ENCODE assay signal across 1 cellular context in genomic region chr4:86506591-86506990, GRCh38.
TF ChIP-seq lines count a peak whose summit lies in the region.

No MANE protein-coding gene starts in this region.

TF ChIP-seq in GM23338, 12 proteins besides CTCF, POLR2A, EP300 and RAD21 (continued from another document):
- TF ChIP-seq ZNF462 (CRISPR knock-in tag; IDR thresholded peaks at IDR 0.05): 0 out of 2 replicates have a peak, but pooled peaks have one; percentile 10
TF ChIP-seq in GM23338: peak in this region for 1.
